In the genomic region with DNA sequence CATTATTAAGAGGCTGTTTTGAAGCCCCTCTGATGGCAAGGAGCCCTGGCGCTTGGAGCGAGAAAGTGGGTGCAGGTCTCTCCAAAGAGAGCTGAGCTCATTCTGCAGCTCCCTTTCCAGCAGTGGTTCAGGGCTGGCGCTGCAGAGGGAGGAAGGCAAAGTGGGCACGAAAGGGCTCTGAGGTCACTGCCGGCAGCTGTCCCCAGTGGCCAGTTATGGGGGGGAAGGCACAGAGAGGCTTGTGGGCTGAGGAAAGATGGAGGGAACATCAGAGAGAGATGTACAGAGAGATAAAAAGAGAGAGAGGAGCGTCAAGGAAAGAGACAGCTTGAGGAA, we compare ENCODE assay signal across 1 cellular context.
TF ChIP-seq lines count a peak whose summit lies in the region.

No MANE protein-coding gene starts in this region.

TF ChIP-seq in WTC11, 78 proteins besides CTCF, POLR2A, EP300 and RAD21 (continued from another document):
- no peak for TF ChIP-seq ZNF512 (CRISPR knock-in tag; IDR thresholded peaks at IDR 0.05; ENCODE audit: borderline replicate concordance)
